In genomic region chr15:28831897-28832587, GRCh38 we compare ENCODE assay signal across 9 cellular contexts. TPM values are rescaled to one million over a fixed set of nuclear protein-coding genes. Genes with fewer than 3 reads are reported as not detected.
A peak's percentile ranks its signal among the peaks of the same experiment; 100 is the strongest.
DNase-seq lines count a peak whose midpoint lies in the region; TF ChIP-seq lines count a peak whose summit lies in the region.
"Not testable (repeated sequence)": the region's sequence is repeated elsewhere in the genome, so short reads cannot be mapped to it uniquely, and the experiment has no call there.
"Had no signal": no experiment of that assay in that cellular context is flagged by ENCODE, and none has a peak within 500 bp of the region (broad histone marks: within the 10 kb centered on the region; RNA-seq: fewer than 3 reads in every experiment).

No MANE protein-coding gene starts in this region.

- in situ Hi-C loops in mammary epithelial cell (cut with MboI; ENCODE audit: low sequenced_read_pairs in 2 of 2) = not testable (repeated sequence)

- intact Hi-C loops in mammary epithelial cell (cut with micrococcal nuclease); cardiac septum (cut with DNase I): not testable (repeated sequence)

- not testable (repeated sequence) for H3K4me1 ChIP-seq in HUES6 (ENCODE audit: control insufficient read depth, insufficient read depth, low read length); mammary epithelial cell (ENCODE audit: insufficient read depth, low read length)

- H3K79me2 ChIP-seq in mammary epithelial cell (ENCODE audit: insufficient read depth, low read length) = not testable (repeated sequence)

- H3K4me2 ChIP-seq in mammary epithelial cell (ENCODE audit: insufficient read depth, low read depth, low read length) = not testable (repeated sequence)

- WGBS in mammary epithelial cell (ENCODE audit: low coverage, missing lambda C conversion rate) = 9% methylated on average over 17 of the region's 56 CpGs

- TF ChIP-seq CTCF in mammary epithelial cell (conservative IDR thresholded peaks at IDR 0.05 in 1 of 2, IDR thresholded peaks at IDR 0.05 in 1 of 2; ENCODE audit: extremely low read depth in 1 of 2, insufficient read depth in 1 of 2, low read depth in 1 of 2, low read length in 2 of 2); nephron (IDR thresholded peaks at IDR 0.05; ENCODE audit: unreplicated experiment in 3 of 3): not testable (repeated sequence)

- H3K27me3 ChIP-seq in HUES6 (ENCODE audit: control insufficient read depth, insufficient read depth, low read length); mammary epithelial cell (ENCODE audit: insufficient read depth, low read length): not testable (repeated sequence)

- H3K27ac ChIP-seq in HUES6 (ENCODE audit: low read depth, low read length); mammary epithelial cell (ENCODE audit: insufficient read depth, low read depth, low read length): not testable (repeated sequence)

- H3K4me1 Mint-ChIP-seq in nephron = not testable (repeated sequence)

- H3K27me3 Mint-ChIP-seq in nephron (ENCODE audit: low read depth) = peaks cover 13% of the 10 kb centered on the region

- peak overlapping the region; percentile 44 for H3K4me3 ChIP-seq in HUES6 (ENCODE audit: low read depth, low read length)
- H3K4me3 ChIP-seq in mammary epithelial cell (replicated peaks in 1 of 3; ENCODE audit: insufficient read depth in 1 of 3, low read depth in 2 of 3, low read length in 3 of 3) = not testable (repeated sequence)

- H3K36me3 Mint-ChIP-seq in nephron (ENCODE audit: low read depth) = not testable (repeated sequence)

- H2AFZ ChIP-seq in mammary epithelial cell (ENCODE audit: low read depth, low read length) = not testable (repeated sequence)

- H3K9me3 Mint-ChIP-seq in nephron = not testable (repeated sequence)

- not testable (repeated sequence) for H3K9ac ChIP-seq in HUES6 (ENCODE audit: low read length); mammary epithelial cell (ENCODE audit: insufficient read depth, low read length)

- H3K9me3 ChIP-seq in HUES6 (ENCODE audit: control insufficient read depth, insufficient read depth, low read depth, low read length); mammary epithelial cell (replicated peaks; ENCODE audit: insufficient read depth, low read length): not testable (repeated sequence)

- dilution Hi-C loops in mammary epithelial cell (cut with HindIII; ENCODE audit: low sequenced_read_pairs) = not testable (repeated sequence)

- H4K20me1 ChIP-seq in mammary epithelial cell (ENCODE audit: insufficient read depth, low read length) = not testable (repeated sequence)

- not testable (repeated sequence) for H3K36me3 ChIP-seq in HUES6 (ENCODE audit: control insufficient read depth, insufficient read depth, low read length); mammary epithelial cell (ENCODE audit: insufficient read depth, low read length)

- peak overlapping the region; percentile 83 to 86 (median 84) for H3K4me3 Mint-ChIP-seq in nephron

- not testable (repeated sequence) for H3K27ac Mint-ChIP-seq in nephron

- DNase-seq in AG08396 (ENCODE audit: low spot score) (peak; percentile 57), NOMO-1 (lab: John Stamatoyannopoulos, UW; ENCODE audit: unreplicated experiment in 2 of 2) (peak; percentile 82 to 91), mammary epithelial cell (peak; percentile 43), cardiac septum (ENCODE audit: low spot score) (peak; percentile 87)
- DNase-seq in activated CD8-positive, alpha-beta memory T cell treated with anti-CD3 and anti-CD28 coated beads for 24 hours = peak; percentile 86
- DNase-seq in stimulated activated CD4-positive, alpha-beta T cell treated with anti-CD3 and anti-CD28 coated beads, TNF-alpha, amount 100 ng/mL, for 24 hours (ENCODE audit: low read depth in 3 of 3) = peak; percentile 40 to 71 (median 49)

- not testable (repeated sequence) for BruUV-seq in mammary epithelial cell (replicated peaks; lab: Mats Ljungman, UMichigan)

- CTCF ChIA-PET in mammary epithelial cell (lab: Charles Lee; ENCODE audit: low non-redundant PET) = not testable (repeated sequence)

RNA-seq across cellular contexts. Expression of gene GOLGA6L7, which starts 16.4 kb away (rescaled TPM):
- total RNA-seq in mammary epithelial cell (not detected), cardiac septum (not detected)
- polyA plus RNA-seq in mammary epithelial cell = not detected
- polyA minus RNA-seq in mammary epithelial cell = not detected
- total RNA-seq: lower leg skin had no signal

RNA-seq across cellular contexts. Expression of gene APBA2, which starts 53.7 kb away (rescaled TPM):
- total RNA-seq in mammary epithelial cell (10 to 100 TPM in 1 of 2 donors, 1 to 10 TPM in 1; 2.1 to 13.5 TPM), cardiac septum (0.57 TPM)
- 0.14 TPM for polyA plus RNA-seq in mammary epithelial cell
- polyA minus RNA-seq in mammary epithelial cell = not detected
